In genomic region chr2:23386422-23387220, GRCh38 we compare ENCODE assay signal across 8 cellular contexts. TPM values are rescaled to one million over a fixed set of nuclear protein-coding genes. Genes with fewer than 3 reads are reported as not detected.
DNase-seq lines count a peak whose midpoint lies in the region; ATAC-seq lines count a peak whose summit lies in the region.

No MANE protein-coding gene starts in this region.

- ATAC-seq in sciatic nerve (peak; percentile 16), HG03045 (IDR thresholded peaks at IDR 0.05; ENCODE audit: unreplicated experiment) (no peak)

- H3K4me3 Mint-ChIP-seq in activated naive CD8-positive, alpha-beta T cell = peak overlapping the region; percentile 90

- H3K27me3 Mint-ChIP-seq in activated naive CD8-positive, alpha-beta T cell = peaks cover 40% of the 10 kb centered on the region

- H3K27ac Mint-ChIP-seq in activated naive CD8-positive, alpha-beta T cell = no peak overlapping the region

- DNase-seq in G401 (ENCODE audit: low spot score) (peak; percentile 67), LHCN-M2 (ENCODE audit: low read depth) (peak; percentile 2), hepatic stellate cell (ENCODE audit: low spot score) (peak; percentile 69), sciatic nerve (ENCODE audit: low spot score) (peak; percentile 70), HPDE6-E6E7 (ENCODE audit: extremely low spot score) (no peak), ureter (ENCODE audit: low spot score) (no peak)

- intact Hi-C loops in sciatic nerve (cut with DNase I) = no loop called here

- in situ Hi-C loops in G401 (cut with HindIII; ENCODE audit: low sequenced_read_pairs) = no loop called here

- no peaks in the 10 kb centered on the region for H3K36me3 Mint-ChIP-seq in activated naive CD8-positive, alpha-beta T cell

- peaks cover 21% of the 10 kb centered on the region for H3K4me1 Mint-ChIP-seq in activated naive CD8-positive, alpha-beta T cell (ENCODE audit: low read depth)

- H3K9me3 Mint-ChIP-seq in activated naive CD8-positive, alpha-beta T cell (ENCODE audit: low read depth) = no peaks in the 10 kb centered on the region

RNA-seq across cellular contexts. Expression of gene KLHL29, which starts 1.6 kb away (rescaled TPM):
- not detected in 2 replicates for total RNA-seq in G401 (2014; rRNA removed; shearing (Covaris generic))
- total RNA-seq in LHCN-M2 (2014; rRNA removed) (3.2 and 5.2 TPM in 2 replicates), sciatic nerve (31.7 TPM), ureter (16.8 TPM)
- polyA plus RNA-seq in LHCN-M2 (2012) = 1.8 TPM

Comparison
In these comparisons a context has a peak if more than half of its experiments do, and no peak if none do; other contexts are left out.
1. DNase-seq: peak in G401 (single experiment), LHCN-M2 (single experiment), hepatic stellate cell (single experiment) and sciatic nerve (single experiment); none in HPDE6-E6E7 (single experiment) and ureter (single experiment).